In the genomic region with DNA sequence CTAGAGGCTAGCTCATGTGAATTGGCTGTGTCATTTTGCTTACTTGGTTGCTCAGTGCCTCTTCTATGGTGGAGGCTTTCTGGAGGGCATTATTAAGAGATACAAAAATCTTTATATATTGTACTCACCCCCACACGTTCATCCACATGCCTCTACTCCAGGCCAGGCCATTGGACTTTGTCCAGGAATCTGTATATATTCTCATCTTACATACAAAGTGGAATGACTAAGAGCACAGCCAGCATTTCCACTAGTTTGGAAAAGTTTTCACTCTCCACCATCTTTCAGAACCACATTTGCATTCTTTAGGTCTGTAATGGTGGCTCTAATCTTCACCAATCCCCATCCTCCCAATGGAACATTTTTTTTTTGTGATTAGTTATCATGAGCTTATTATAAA, we compare ENCODE assay signal across 1 cellular context.
TF ChIP-seq lines count a peak whose summit lies in the region.

No MANE protein-coding gene starts in this region.

TF ChIP-seq in IMR-90, 13 proteins besides CTCF, POLR2A, EP300 and RAD21:
- TF ChIP-seq SMC3 (IDR thresholded peaks at IDR 0.05; ENCODE audit: low read depth, low read length) (no peak), CHD1 (IDR thresholded peaks at IDR 0.05; ENCODE audit: low read depth, low read length) (no peak), RCOR1 (IDR thresholded peaks at IDR 0.05; ENCODE audit: insufficient replicate concordance, low read length) (no peak), ELK1 (IDR thresholded peaks at IDR 0.05; ENCODE audit: borderline replicate concordance, low read depth, low read length) (no peak), FOS (IDR thresholded peaks at IDR 0.05; ENCODE audit: low read depth, low read length) (peak; percentile 21; the same call in 1 of the 2 replicates), MXI1 (IDR thresholded peaks at IDR 0.05; ENCODE audit: borderline replicate concordance, low read depth, low read length) (no peak), CEBPB (IDR thresholded peaks at IDR 0.05; ENCODE audit: low read depth, low read length) (no peak), BHLHE40 (IDR thresholded peaks at IDR 0.05; ENCODE audit: low read depth, low read length) (no peak), NFE2L2 (IDR thresholded peaks at IDR 0.05; ENCODE audit: low read depth, low read length) (peak; percentile 3; the same call in 1 of the 2 replicates), MAZ (IDR thresholded peaks at IDR 0.05; ENCODE audit: borderline replicate concordance, low read depth, low read length) (no peak), RFX5 (IDR thresholded peaks at IDR 0.05; ENCODE audit: low read depth, low read length) (no peak), MAFK (IDR thresholded peaks at IDR 0.05; ENCODE audit: low read depth, low read length) (0 out of 2 replicates have a peak, but pooled peaks have one; percentile 17)
- TF ChIP-seq, protein P1, sequence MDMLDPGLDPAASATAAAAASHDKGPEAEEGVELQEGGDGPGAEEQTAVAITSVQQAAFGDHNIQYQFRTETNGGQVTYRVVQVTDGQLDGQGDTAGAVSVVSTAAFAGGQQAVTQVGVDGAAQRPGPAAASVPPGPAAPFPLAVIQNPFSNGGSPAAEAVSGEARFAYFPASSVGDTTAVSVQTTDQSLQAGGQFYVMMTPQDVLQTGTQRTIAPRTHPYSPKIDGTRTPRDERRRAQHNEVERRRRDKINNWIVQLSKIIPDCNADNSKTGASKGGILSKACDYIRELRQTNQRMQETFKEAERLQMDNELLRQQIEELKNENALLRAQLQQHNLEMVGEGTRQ (IDR thresholded peaks at IDR 0.05; ENCODE audit: low read depth, low read length) = no peak
